8 cellular contexts compared by ENCODE assay signal in genomic region chr16:71626018-71626857, GRCh38. TPM values are rescaled to one million over a fixed set of nuclear protein-coding genes. Genes with fewer than 3 reads are reported as not detected.
DNase-seq lines count a peak whose midpoint lies in the region; ATAC-seq and TF ChIP-seq lines count a peak whose summit lies in the region.

TSS of gene MARVELD3 (plus strand) at chr16:71626184. CDS start at chr16:71626230, 46 bp downstream.

- peaks cover 20% of the 10 kb centered on the region for H3K27me3 Mint-ChIP-seq in activated T-cell treated with anti-CD3 and anti-CD28 coated beads, Interleukin-2, amount 50 U/mL, for 4 hours (ENCODE audit: low read depth)

- no peak for TF ChIP-seq CTCF in gastrocnemius medialis (IDR thresholded peaks at IDR 0.05 in 4 of 5, conservative IDR thresholded peaks at IDR 0.05 in 1 of 5)

- peak in 1 of 2 donors; percentile 32 for ATAC-seq in activated T-cell treated with anti-CD3 and anti-CD28 coated beads, Interleukin-2, amount 50 U/mL, for 4 hours
- ATAC-seq in left cardiac atrium, result peak; percentile 38 to 40
- no peak for ATAC-seq in gastrocnemius medialis
- ATAC-seq in GM21390 (IDR thresholded peaks at IDR 0.05; ENCODE audit: unreplicated experiment), result no peak

- H3K27ac ChIP-seq in gastrocnemius medialis, result no peak within 1 kb of the TSS

- no peaks in the 10 kb centered on the region for H3K36me3 Mint-ChIP-seq in activated T-cell treated with anti-CD3 and anti-CD28 coated beads, Interleukin-2, amount 50 U/mL, for 4 hours (ENCODE audit: insufficient read depth)

- DNase-seq in D341Med (ENCODE audit: low spot score), result peak; percentile 55
- peak; percentile 42 for DNase-seq in NCI-H1048 (lab: John Stamatoyannopoulos, UW)
- peak; percentile 24 for DNase-seq in activated T-cell treated with anti-CD3 and anti-CD28 coated beads, Interleukin-2, amount 50 U/mL, for 4 hours
- no peak for DNase-seq in left cardiac atrium
- DNase-seq in gastrocnemius medialis, result no peak
- DNase-seq in NCI-H1694 treated with DMSO at 0.1 percent for 48 hours (lab: John Stamatoyannopoulos, UW), result no peak
- no peak for DNase-seq in NCI-H446 treated with DMSO at 0.1 percent for 48 hours (lab: John Stamatoyannopoulos, UW)

- no peaks in the 10 kb centered on the region for H3K9me3 Mint-ChIP-seq in activated T-cell treated with anti-CD3 and anti-CD28 coated beads, Interleukin-2, amount 50 U/mL, for 4 hours

- in situ Hi-C loops in gastrocnemius medialis (cut with MboI; ENCODE audit: low sequenced_read_pairs in 4 of 4), result no loop called here

- peaks cover 38 to 44% (median 43%) of the 10 kb centered on the region in 3 donors for H3K27me3 ChIP-seq in gastrocnemius medialis

- no peak for TF ChIP-seq POLR2A in gastrocnemius medialis (IDR thresholded peaks at IDR 0.05)

- peaks cover 11% of the 10 kb centered on the region for H3K4me1 Mint-ChIP-seq in activated T-cell treated with anti-CD3 and anti-CD28 coated beads, Interleukin-2, amount 50 U/mL, for 4 hours (ENCODE audit: low read depth)

- peaks cover 0 to 5% of the 10 kb centered on the region in 2 donors for H3K4me1 ChIP-seq in gastrocnemius medialis

- no peaks in the 10 kb centered on the region for H3K36me3 ChIP-seq in gastrocnemius medialis

- H3K4me3 ChIP-seq in gastrocnemius medialis, result peak within 1 kb of the TSS; percentile 25 to 40 (median 34)

- intact Hi-C loops in left cardiac atrium (cut with DNase I), result no loop called here
- intact Hi-C loops in gastrocnemius medialis (cut with DNase I; ENCODE audit: low total_unique reads), result no loop called here

- H3K9me3 ChIP-seq in gastrocnemius medialis, result no peaks in the 10 kb centered on the region

- peak within 1 kb of the TSS; percentile 35 for H3K4me3 Mint-ChIP-seq in activated T-cell treated with anti-CD3 and anti-CD28 coated beads, Interleukin-2, amount 50 U/mL, for 4 hours

RNA-seq across cellular contexts. Expression of gene MARVELD3, which starts in this region (rescaled TPM):
- under 1 TPM in 2 of 3 donors, not detected in 1; 0.05 to 0.11 TPM for total RNA-seq in activated T-cell treated with anti-CD3 and anti-CD28 coated beads, Interleukin-2, amount 50 U/mL, for 4 hours
- not detected for total RNA-seq in left cardiac atrium
- under 1 TPM in 1 of 4 donors, not detected in 3; 0.32 TPM for total RNA-seq in gastrocnemius medialis

Comparison
In these comparisons a context has a peak if more than half of its experiments do, and no peak if none do; other contexts are left out.
1. Peak in DNase-seq in activated T-cell treated with anti-CD3 and anti-CD28 coated beads, Interleukin-2, amount 50 U/mL, for 4 hours; RNA of the gene not detected or under 1 TPM.
2. Peak in ATAC-seq in left cardiac atrium; RNA of the gene not detected or under 1 TPM.
3. DNase-seq: peak in D341Med (single experiment) and NCI-H1048 (single experiment); none in left cardiac atrium (single experiment), gastrocnemius medialis (0 of 2), NCI-H1694 treated with DMSO at 0.1 percent for 48 hours (single experiment) and NCI-H446 treated with DMSO at 0.1 percent for 48 hours (single experiment).